Comparison of ENCODE assay signal across 21 cellular contexts in genomic region chr7:7265676-7266075, GRCh38.
"Had no signal": no experiment of that assay in that cellular context is flagged by ENCODE, and none has a peak within 500 bp of the region (broad histone marks: within the 10 kb centered on the region; RNA-seq: fewer than 3 reads in every experiment).

No MANE protein-coding gene starts in this region.

- H3K27ac ChIP-seq: RWPE1, SJCRH30 had no signal

- H3K27me3 ChIP-seq: SJCRH30 had no signal

- DNase-seq: activated CD4-positive, alpha-beta T cell treated with anti-CD3 and anti-CD28 coated beads for 48 hours; activated CD4-positive, alpha-beta T cell treated with anti-CD3 and anti-CD28 coated beads, Interleukin-2, amount 50 U/mL, for 4 hours; activated CD4-positive, CD25-positive, alpha-beta regulatory T cell treated with anti-CD3 and anti-CD28 coated beads, Interleukin-2, amount 50 U/mL, for 72 hours; activated CD8-positive, alpha-beta memory T cell treated with anti-CD3 and anti-CD28 coated beads, Interleukin-2, amount 10 ng/mL, durations not matched to agents 7 days and 5 days; activated effector memory CD4-positive, alpha-beta T cell treated with anti-CD3 and anti-CD28 coated beads, Interleukin-2, amount 50 U/mL, for 16 hours; activated naive CD4-positive, alpha-beta T cell treated with Interleukin-2 at 50 U/mL for 16 hours; activated naive CD8-positive, alpha-beta T cell treated with anti-CD3 and anti-CD28 coated beads, Interleukin-2, amount 50 U/mL, for 24 hours; activated T-cell treated with anti-CD3 and anti-CD28 coated beads, Interleukin-2, amount 50 U/mL, for 24 hours; amniotic stem cell; Kasumi-1; NCI-H1092; NCI-H1930; NCI-H2227 treated with DMSO at 0.1 percent for 48 hours; NCI-H524 treated with DMSO at 0.1 percent for 48 hours; NCI-H774; Right ventricle myocardium superior; T-helper 17 cell; T-helper 9 cell had no signal

- H3K4me3 ChIP-seq: K562, SJCRH30 had no signal

- H3K36me3 ChIP-seq: SJCRH30 had no signal
